Comparison of ENCODE assay signal across 8 cellular contexts in the genomic region with DNA sequence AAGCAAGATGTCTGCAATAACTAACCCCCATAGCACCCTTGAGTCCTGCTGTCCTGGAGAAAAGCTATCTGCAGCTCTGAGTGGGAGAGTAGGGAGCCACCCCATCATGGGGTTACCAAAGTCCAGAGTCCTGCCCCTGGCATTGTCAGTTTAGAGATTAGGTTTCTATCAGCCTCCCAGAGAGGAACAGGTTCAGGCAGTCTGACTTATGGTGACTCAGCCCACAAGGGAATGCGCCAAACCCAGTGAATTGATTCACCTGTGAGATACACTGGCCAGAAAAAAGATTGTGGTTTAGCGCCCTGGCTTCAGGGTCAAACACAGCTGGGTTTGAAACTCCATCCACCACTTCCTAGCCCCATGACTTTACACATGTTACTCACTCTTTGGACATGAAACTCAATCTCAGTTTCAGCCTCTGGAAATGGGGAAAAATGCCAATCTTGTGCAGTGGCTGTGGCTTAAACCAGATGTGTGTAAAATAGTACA.
DNase-seq lines count a peak whose midpoint lies in the region; ATAC-seq and TF ChIP-seq lines count a peak whose summit lies in the region.

No MANE protein-coding gene starts in this region.

- H3K4me1 Mint-ChIP-seq in CD8-positive, alpha-beta memory T cell = no peaks in the 10 kb centered on the region

- no peaks in the 10 kb centered on the region for H3K36me3 Mint-ChIP-seq in CD8-positive, alpha-beta memory T cell

- H3K27me3 ChIP-seq in lung (ENCODE audit: control insufficient read depth, insufficient read depth) = no peaks in the 10 kb centered on the region
- no peaks in the 10 kb centered on the region for H3K27me3 ChIP-seq in CD8-positive, alpha-beta memory T cell (ENCODE audit: insufficient read depth, low read length, poor library complexity, severe bottlenecking)
- no peaks in the 10 kb centered on the region for H3K27me3 ChIP-seq in right atrium auricular region

- no peak overlapping the region for H3K27ac Mint-ChIP-seq in CD8-positive, alpha-beta memory T cell

- no peaks in the 10 kb centered on the region for H3K9me3 Mint-ChIP-seq in CD8-positive, alpha-beta memory T cell

- H3K4me3 ChIP-seq in AG04449 (ENCODE audit: low read depth, low read length) = no peak overlapping the region
- no peak overlapping the region for H3K4me3 ChIP-seq in lung
- H3K4me3 ChIP-seq in CD8-positive, alpha-beta memory T cell (ENCODE audit: low read length) = no peak overlapping the region
- no peak overlapping the region for H3K4me3 ChIP-seq in right atrium auricular region

- no peaks in the 10 kb centered on the region for H3K4me1 ChIP-seq in lung (ENCODE audit: control insufficient read depth in 2 of 2, insufficient read depth in 2 of 2, low read length in 2 of 2)
- H3K4me1 ChIP-seq in CD8-positive, alpha-beta memory T cell (ENCODE audit: insufficient read depth, low read length) = no peaks in the 10 kb centered on the region
- peaks cover 0 to 11% of the 10 kb centered on the region in 2 donors for H3K4me1 ChIP-seq in right atrium auricular region

- ATAC-seq in GM18511 (IDR thresholded peaks at IDR 0.05; ENCODE audit: unreplicated experiment) (peak; percentile 88), HG03460 (IDR thresholded peaks at IDR 0.05; ENCODE audit: unreplicated experiment) (peak; percentile 67), lung (ENCODE audit: insufficient read depth, low FRiP score) (peak; percentile 31)

- POLR2A ChIA-PET in AG04449 (lab: Yijun Ruan, JAX) = no interaction called here
- POLR2A ChIA-PET in CD8-positive, alpha-beta memory T cell (lab: Charles Lee) = no interaction called here

- H3K4me3 Mint-ChIP-seq in CD8-positive, alpha-beta memory T cell = no peak overlapping the region

- peak; percentile 10 for DNase-seq in AG04449 (ENCODE audit: low read depth, low spot score)
- peak; percentile 43 to 45 for DNase-seq in activated T-cell treated with anti-CD3 and anti-CD28 coated beads, Interleukin-2, amount 50 U/mL, for 48 hours
- DNase-seq in lung (ENCODE audit: low spot score) = no peak
- DNase-seq in NCI-H1105 treated with DMSO at 0.1 percent for 48 hours (lab: John Stamatoyannopoulos, UW) = no peak
- DNase-seq in CD8-positive, alpha-beta memory T cell = no peak
- no peak for DNase-seq in right atrium auricular region (ENCODE audit: low spot score)

- H3K9me3 ChIP-seq in lung (ENCODE audit: control insufficient read depth in 2 of 2, insufficient read depth in 1 of 2, low read length in 1 of 2) (no peaks in the 10 kb centered on the region), right atrium auricular region (no peaks in the 10 kb centered on the region)
- H3K9me3 ChIP-seq in CD8-positive, alpha-beta memory T cell (ENCODE audit: low read length) = no peaks in the 10 kb centered on the region

- peaks cover 15 to 43% of the 10 kb centered on the region in 2 donors for H3K27me3 Mint-ChIP-seq in CD8-positive, alpha-beta memory T cell

- CTCF ChIA-PET in AG04449 (lab: Yijun Ruan, JAX) = interaction anchor here (1.1 to 1.2 kb wide), 2 partner anchors 9 to 92 kb away, joined by 3 to 5 read pairs; no protein-coding TSS in a partner anchor
- CTCF ChIA-PET in CD8-positive, alpha-beta memory T cell (lab: Charles Lee) = no interaction called here

- no peaks in the 10 kb centered on the region for H3K36me3 ChIP-seq in lung (ENCODE audit: control insufficient read depth in 2 of 2, insufficient read depth in 2 of 2, low read length in 2 of 2)
- H3K36me3 ChIP-seq in CD8-positive, alpha-beta memory T cell (ENCODE audit: insufficient read depth, low read length) = no peaks in the 10 kb centered on the region
- no peaks in the 10 kb centered on the region for H3K36me3 ChIP-seq in right atrium auricular region

- no peak for TF ChIP-seq CTCF in AG04449 (IDR thresholded peaks at IDR 0.05; ENCODE audit: insufficient read depth, low read length, missing control alignments)
- TF ChIP-seq CTCF in lung (IDR thresholded peaks at IDR 0.05; ENCODE audit: control extremely low read depth, extremely low read depth) = no peak
- TF ChIP-seq CTCF in right atrium auricular region (IDR thresholded peaks at IDR 0.05) = no peak

- H3K27ac ChIP-seq in lung (ENCODE audit: low read depth in 1 of 2, low read length in 1 of 2) = no peak overlapping the region
- no peak overlapping the region for H3K27ac ChIP-seq in CD8-positive, alpha-beta memory T cell (ENCODE audit: low read depth, low read length)
- H3K27ac ChIP-seq in right atrium auricular region = no peak overlapping the region

- WGBS in lung, 2 donors = 35 to 68% methylated on average over 2 of the region's 2 CpGs

Comparison
In these comparisons a context has a peak if more than half of its experiments do, and no peak if none do; other contexts are left out.
1. DNase-seq: peak in AG04449 (single experiment) and activated T-cell treated with anti-CD3 and anti-CD28 coated beads, Interleukin-2, amount 50 U/mL, for 48 hours (2 of 2); none in lung (single experiment), NCI-H1105 treated with DMSO at 0.1 percent for 48 hours (single experiment), CD8-positive, alpha-beta memory T cell (0 of 5) and right atrium auricular region (single experiment).
2. ATAC-seq: peak in every context shown above with its lines; median percentile 88 in GM18511; 67 in HG03460; 31 in lung.